In genomic region chr7:152054377-152055230, GRCh38 we compare ENCODE assay signal across 2 cellular contexts.
TF ChIP-seq lines count a peak whose summit lies in the region.

No MANE protein-coding gene starts in this region.

TF ChIP-seq in HEK293, 187 proteins besides CTCF, POLR2A, EP300 and RAD21:
- no peak for TF ChIP-seq ZNF184 (tag by site-specific recombination; IDR thresholded peaks at IDR 0.05)
- TF ChIP-seq ZNF362 (tag by site-specific recombination; IDR thresholded peaks at IDR 0.05) = peak; percentile 87

TF ChIP-seq in HepG2, 621 proteins besides CTCF, POLR2A, EP300 and RAD21:
- TF ChIP-seq NR3C1 (CRISPR knock-in tag; IDR thresholded peaks at IDR 0.05) (no peak), HNF4A (CRISPR knock-in tag; IDR thresholded peaks at IDR 0.05) (peak; percentile 35; the same call in 1 of the 2 replicates), ZFP62 (CRISPR knock-in tag; IDR thresholded peaks at IDR 0.05) (no peak), PAWR (CRISPR knock-in tag; IDR thresholded peaks at IDR 0.05; ENCODE audit: borderline replicate concordance) (no peak), PTBP1 (IDR thresholded peaks at IDR 0.05; ENCODE audit: low read depth, low read length, poor library complexity, severe bottlenecking) (no peak), CEBPB (IDR thresholded peaks at IDR 0.05; ENCODE audit: borderline replicate concordance, low read depth, low read length) (peak; percentile 24; the same call in 1 of the 2 replicates), TOPORS (CRISPR knock-in tag; IDR thresholded peaks at IDR 0.05) (no peak), THRA (CRISPR knock-in tag; IDR thresholded peaks at IDR 0.05; ENCODE audit: borderline replicate concordance) (no peak), HNF4G (IDR thresholded peaks at IDR 0.05; ENCODE audit: borderline replicate concordance, low read depth, low read length) (peak; percentile 21; the same call in 1 of the 2 replicates), HNF4G (CRISPR knock-in tag; IDR thresholded peaks at IDR 0.05; ENCODE audit: borderline replicate concordance, low read depth) (no peak), MAFF (IDR thresholded peaks at IDR 0.05; ENCODE audit: low read depth, low read length) (no peak), PREB (CRISPR knock-in tag; IDR thresholded peaks at IDR 0.05) (no peak), PRPF4 (IDR thresholded peaks at IDR 0.05; ENCODE audit: low read depth, low read length, poor library complexity, severe bottlenecking) (no peak), ZKSCAN1 (IDR thresholded peaks at IDR 0.05; ENCODE audit: low read length) (no peak), ZNF546 (CRISPR knock-in tag; conservative IDR thresholded peaks at IDR 0.05) (no peak), ZNF512 (CRISPR knock-in tag; IDR thresholded peaks at IDR 0.05) (0 out of 2 replicates have a peak, but pooled peaks have one; percentile 23), GFI1 (CRISPR knock-in tag; IDR thresholded peaks at IDR 0.05; ENCODE audit: borderline replicate concordance) (peak; percentile 82), TEAD3 (CRISPR knock-in tag; optimal IDR thresholded peaks at IDR 0.05; ENCODE audit: borderline replicate concordance) (peak; percentile 27), PATZ1 (CRISPR knock-in tag; IDR thresholded peaks at IDR 0.05) (0 out of 2 replicates have a peak, but pooled peaks have one; percentile 11), SOX6 (IDR thresholded peaks at IDR 0.05) (no peak), SOX6 (CRISPR knock-in tag; IDR thresholded peaks at IDR 0.05) (peak; percentile 18; the same call in 1 of the 2 replicates), ZBTB38 (CRISPR knock-in tag; IDR thresholded peaks at IDR 0.05) (0 out of 2 replicates have a peak, but pooled peaks have one; percentile 24), CEBPG (CRISPR knock-in tag; IDR thresholded peaks at IDR 0.05) (peak; percentile 22; the same call in 1 of the 2 replicates)
